Comparison of ENCODE assay signal across 9 cellular contexts in the genomic region with DNA sequence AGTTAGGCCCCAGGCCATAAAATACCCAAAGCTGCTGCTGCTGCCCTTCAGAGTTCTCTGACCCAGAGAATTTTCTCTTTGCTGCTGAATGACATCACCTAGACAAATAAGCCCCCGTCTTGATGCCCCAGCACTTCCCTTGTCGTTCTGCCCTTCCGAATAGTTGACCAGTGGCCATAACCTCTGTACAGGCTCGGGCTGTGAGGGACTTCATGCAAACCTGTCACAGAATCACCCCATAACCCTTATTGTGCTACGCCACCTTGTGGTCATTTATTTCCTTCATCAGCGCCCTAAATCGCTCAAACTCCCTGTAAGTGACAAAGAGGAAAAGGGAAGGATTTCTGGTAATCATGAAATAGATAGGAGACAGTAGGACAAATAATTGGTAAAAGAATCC. TPM values are rescaled to one million over a fixed set of nuclear protein-coding genes. Genes with fewer than 3 reads are reported as not detected.
DNase-seq lines count a peak whose midpoint lies in the region; ATAC-seq, FAIRE-seq and TF ChIP-seq lines count a peak whose summit lies in the region.
"Had no signal": no experiment of that assay in that cellular context is flagged by ENCODE, and none has a peak within 500 bp of the region (broad histone marks: within the 10 kb centered on the region; RNA-seq: fewer than 3 reads in every experiment).

No MANE protein-coding gene starts in this region.

- H3K4me3 Mint-ChIP-seq in activated CD4-positive, alpha-beta T cell treated with anti-CD3 and anti-CD28 coated beads for 36 hours = no peak overlapping the region
- no peak overlapping the region for H3K4me3 Mint-ChIP-seq in immature natural killer cell
- H3K4me3 Mint-ChIP-seq: central memory CD8-positive, alpha-beta T cell had no signal

- no peaks in the 10 kb centered on the region for H4K20me1 ChIP-seq in GM12878 (ENCODE audit: control insufficient read depth, insufficient read depth)

- H3K4me1 Mint-ChIP-seq in activated CD4-positive, alpha-beta T cell treated with anti-CD3 and anti-CD28 coated beads for 36 hours = peaks cover 14% of the 10 kb centered on the region
- H3K4me1 Mint-ChIP-seq in immature natural killer cell = peaks cover 8 to 19% of the 10 kb centered on the region in 2 donors

- H3K4me3 ChIP-seq in Peyer's patch (no peak overlapping the region), GM12878 (no peak overlapping the region)

- no peak overlapping the region for H3K27ac Mint-ChIP-seq in activated CD4-positive, alpha-beta T cell treated with anti-CD3 and anti-CD28 coated beads for 36 hours
- H3K27ac Mint-ChIP-seq in immature natural killer cell = no peak overlapping the region

- no TSS peak for BruUV-seq in GM12878 (replicated peaks; lab: Mats Ljungman, UMichigan)

- H3K36me3 ChIP-seq in Peyer's patch = no peaks in the 10 kb centered on the region
- no peaks in the 10 kb centered on the region for H3K36me3 ChIP-seq in GM12878 (ENCODE audit: control insufficient read depth in 2 of 2, insufficient read depth in 2 of 2, low read length in 1 of 2)

- H3K9me3 ChIP-seq in Peyer's patch (no peaks in the 10 kb centered on the region), GM12878 (replicated peaks; ENCODE audit: control insufficient read depth, insufficient read depth, low read length) (no peaks in the 10 kb centered on the region)

- no peak for TF ChIP-seq POLR2A in Peyer's patch (IDR thresholded peaks at IDR 0.05)
- no peak for TF ChIP-seq POLR2A in GM12878 (IDR thresholded peaks at IDR 0.05; ENCODE audit: low read depth, low read length)

- no peak for TF ChIP-seq EP300 in GM12878 (IDR thresholded peaks at IDR 0.05; ENCODE audit: borderline replicate concordance in 1 of 2, control insufficient read depth in 1 of 2, low read depth in 2 of 2, low read length in 2 of 2)

- H3K27me3 Mint-ChIP-seq in activated CD4-positive, alpha-beta T cell treated with anti-CD3 and anti-CD28 coated beads for 36 hours = no peaks in the 10 kb centered on the region
- H3K27me3 Mint-ChIP-seq in immature natural killer cell (ENCODE audit: low read depth in 3 of 3) = peaks cover 1 to 7% (median 6%) of the 10 kb centered on the region in 3 donors
- H3K27me3 Mint-ChIP-seq: central memory CD8-positive, alpha-beta T cell had no signal

- H3K79me2 ChIP-seq in GM12878 (ENCODE audit: control insufficient read depth, insufficient read depth, low read length) = no peaks in the 10 kb centered on the region

- H3K36me3 Mint-ChIP-seq in activated CD4-positive, alpha-beta T cell treated with anti-CD3 and anti-CD28 coated beads for 36 hours (ENCODE audit: low read depth) = no peaks in the 10 kb centered on the region
- H3K36me3 Mint-ChIP-seq in immature natural killer cell = no peaks in the 10 kb centered on the region

- ATAC-seq in activated CD4-positive, alpha-beta T cell treated with anti-CD3 and anti-CD28 coated beads for 36 hours = no peak
- ATAC-seq in GM12878 = peak; percentile 85
- no peak for ATAC-seq in HG03521 (IDR thresholded peaks at IDR 0.05; ENCODE audit: unreplicated experiment)

- SMC1A ChIA-PET in GM12878 (lab: Charles Lee; ENCODE audit: uncharacterized antibody, unreplicated experiment) = interaction anchor here (1.8 kb wide), 1 partner anchor 190 kb away, joined by 5 read pairs; no protein-coding TSS in a partner anchor

- peak; percentile 73 for TF ChIP-seq RAD21 in GM12878 (IDR thresholded peaks at IDR 0.05; ENCODE audit: insufficient read depth, low read depth, low read length)

- intact Hi-C loops in activated CD4-positive, alpha-beta T cell treated with anti-CD3 and anti-CD28 coated beads for 36 hours (cut with DNase I, micrococcal nuclease) = loop anchor here (2.0 to 10.0 kb wide), 4 partner anchors 35 to 831 kb away; a partner anchor contains a TSS
- intact Hi-C loops in GM12878 (cut with micrococcal nuclease; ENCODE audit: unreplicated experiment) = loop anchor here (5.0 kb wide), 3 partner anchors 368 to 528 kb away; a partner anchor contains a TSS

- CTCF ChIA-PET in activated CD4-positive, alpha-beta T cell treated with anti-CD3 and anti-CD28 coated beads for 36 hours (lab: Charles Lee) = interaction anchor here (0.5 to 2.4 kb wide), 6 partner anchors 57 to 555 kb away, joined by 3 to 15 read pairs (median 3); a partner anchor contains a TSS
- CTCF ChIA-PET in GM12878 (lab: Yijun Ruan, JAX) = interaction anchor here (0.7 to 6.0 kb wide), 5 partner anchors 66 to 1802 kb away, joined by 3 to 65 read pairs (median 11); a partner anchor contains a TSS

- RAD21 ChIA-PET in GM12878 (lab: Charles Lee; ENCODE audit: unreplicated experiment) = interaction anchor here (0.7 kb wide), 2 partner anchors 171 to 1898 kb away, joined by 3 to 4 read pairs; no protein-coding TSS in a partner anchor

- H3K9me3 Mint-ChIP-seq in activated CD4-positive, alpha-beta T cell treated with anti-CD3 and anti-CD28 coated beads for 36 hours (ENCODE audit: low read depth) = no peaks in the 10 kb centered on the region
- no peaks in the 10 kb centered on the region for H3K9me3 Mint-ChIP-seq in immature natural killer cell
- H3K9me3 Mint-ChIP-seq: central memory CD8-positive, alpha-beta T cell had no signal

- POLR2A ChIA-PET in activated CD4-positive, alpha-beta T cell treated with anti-CD3 and anti-CD28 coated beads for 36 hours (lab: Charles Lee) = no interaction called here
- POLR2A ChIA-PET in GM12878 (lab: Charles Lee) = no interaction called here

- peak overlapping the region; percentile 65 for H2AFZ ChIP-seq in GM12878 (ENCODE audit: control insufficient read depth, low read depth, low read length)

- in situ Hi-C loops in GM12878 (cut with MboI) = loop anchor here (5.0 to 10.0 kb wide), 3 partner anchors 193 to 838 kb away; a partner anchor contains a TSS

- H3K4me2 ChIP-seq in GM12878 (ENCODE audit: control insufficient read depth, insufficient read depth) = no peak overlapping the region

- H3K9ac ChIP-seq in GM12878 (ENCODE audit: control insufficient read depth, insufficient read depth, low read length) = no peak overlapping the region

- no peaks in the 10 kb centered on the region for H3K4me1 ChIP-seq in Peyer's patch
- H3K4me1 ChIP-seq in GM12878 (ENCODE audit: control insufficient read depth, insufficient read depth, low read length) = no peaks in the 10 kb centered on the region

- DNase-seq in activated CD4-positive, alpha-beta T cell treated with anti-CD3 and anti-CD28 coated beads for 36 hours = peak; percentile 50
- no peak for DNase-seq in activated CD4-positive, alpha-beta T cell treated with anti-CD3 and anti-CD28 coated beads for 1 hour
- DNase-seq in Peyer's patch (peak in 2 of 3 donors; percentile 33 to 75), GM12878 (ENCODE audit: low read depth, low spot score) (peak; percentile 28), immature natural killer cell (peak; percentile 32 to 46 (median 42))
- DNase-seq in stimulated activated CD4-positive, alpha-beta T cell treated with anti-CD3 and anti-CD28 coated beads, Interleukin-12 subunit alpha, Interleukin-12 subunit beta, amount 100 ng/mL, for 4 hours = peak; percentile 16

- 0% methylated on average over 7 of the region's 7 CpGs for WGBS in GM12878 (ENCODE audit: insufficient coverage, insufficient replicate concordance, low lambda C conversion rate, missing lambda C conversion rate)

- TF ChIP-seq CTCF in LNCAP (IDR thresholded peaks at IDR 0.05) (peak; percentile 50; the same call in 1 of the 2 replicates), Peyer's patch (IDR thresholded peaks at IDR 0.05) (peak in 5 of 6 experiments; percentile 57 to 65 (median 58)), GM12878 (IDR thresholded peaks at IDR 0.05 in 2 of 3, conservative IDR thresholded peaks at IDR 0.05 in 1 of 3; ENCODE audit: control insufficient read depth in 2 of 3, extremely low read depth in 1 of 3, insufficient read depth in 1 of 3, low read depth in 3 of 3, low read length in 3 of 3) (peak; percentile 46 to 71 (median 59); a peak in 5 of 6 replicates)

- FAIRE-seq in GM12878 (lab: Jason Lieb, UNC) = peak; percentile 93

- no peak overlapping the region for H3K27ac ChIP-seq in Peyer's patch
- H3K27ac ChIP-seq in GM12878 (ENCODE audit: control insufficient read depth, insufficient read depth) = no peak overlapping the region

- no peaks in the 10 kb centered on the region for H3K27me3 ChIP-seq in Peyer's patch
- H3K27me3 ChIP-seq in GM12878 (replicated peaks in 1 of 2; ENCODE audit: control insufficient read depth in 2 of 2, insufficient read depth in 2 of 2, low read length in 1 of 2) = no peaks in the 10 kb centered on the region

RNA-seq across cellular contexts. Expression of a gene that starts 18.8 kb away (rescaled TPM):
- total RNA-seq in activated CD4-positive, alpha-beta T cell treated with anti-CD3 and anti-CD28 coated beads for 36 hours = not detected
- total RNA-seq in Peyer's patch (not detected), GM12878 (2014; rRNA removed) (0.23 TPM in 1 of 2 replicates, not detected in the other), GM12878 (2014; rRNA removed; fragmentation: Illumina TruSeq; extraction: Trizol) (0.27 TPM in 1 of 2 replicates, not detected in the other), GM12878 (2021) (not detected in 2 replicates)
- total RNA-seq in GM12878 (2013; cell fraction: nucleolus; rRNA removed) = not detected in 2 replicates
- not detected for polyA plus RNA-seq in GM12878 (2011; ENCODE audit: low read depth)
- polyA plus RNA-seq in GM12878 (2011; rRNA removed) (not detected in 2 replicates), GM12878 (2014; fragmentation: Illumina TruSeq; extraction: Trizol) (not detected in 2 replicates), GM12878 (2014; fragmentation: Nextera tagmentation; extraction: Ambion mirVana) (under 1 TPM; 0.18 to 0.97 TPM), GM12878 (2014; rRNA removed) (not detected in 2 replicates), GM12878 (2016; fragmentation: Nextera tagmentation; extraction: Ambion mirVana) (under 1 TPM; 0.24 to 0.42 TPM), immature natural killer cell (not detected)
- not detected in 2 replicates for polyA plus RNA-seq in GM12878 (2011; cell fraction: cytosol; rRNA removed)
- polyA plus RNA-seq in GM12878 (2011; cell fraction: nucleus; rRNA removed) = not detected in 2 replicates
- not detected in 2 replicates for polyA plus RNA-seq in GM12878 (2012)
- not detected in 2 replicates for polyA minus RNA-seq in GM12878 (2011; rRNA and poly(A)+ RNA removed)
- polyA minus RNA-seq in GM12878 (2011; cell fraction: cytosol; rRNA and poly(A)+ RNA removed) = not detected in 2 replicates
- not detected in 2 replicates for polyA minus RNA-seq in GM12878 (2011; cell fraction: nucleus; rRNA and poly(A)+ RNA removed)

RNA-seq across cellular contexts. Expression of a gene that starts 21.8 kb away (rescaled TPM):
- total RNA-seq in activated CD4-positive, alpha-beta T cell treated with anti-CD3 and anti-CD28 coated beads for 36 hours = 1 to 10 TPM; 8.0 to 9.3 TPM
- total RNA-seq in Peyer's patch (10 to 100 TPM in 1 of 4 donors, 1 to 10 TPM in 3; 2.5 to 10.7 (median 6.6) TPM), GM12878 (2014; rRNA removed) (3.0 and 3.2 TPM in 2 replicates), GM12878 (2014; rRNA removed; fragmentation: Illumina TruSeq; extraction: Trizol) (7.0 and 7.1 TPM in 2 replicates), GM12878 (2021) (4.7 and 4.8 TPM in 2 replicates)
- total RNA-seq in GM12878 (2013; cell fraction: nucleolus; rRNA removed) = 15.3 TPM in 2 replicates
- polyA plus RNA-seq in GM12878 (2011; ENCODE audit: low read depth) = 2.6 TPM
- polyA plus RNA-seq in GM12878 (2011; rRNA removed) (6.7 and 10.1 TPM in 2 replicates), GM12878 (2014; fragmentation: Illumina TruSeq; extraction: Trizol) (7.0 and 8.4 TPM in 2 replicates), GM12878 (2014; fragmentation: Nextera tagmentation; extraction: Ambion mirVana) (1 to 10 TPM in 1 of 2 experiments, under 1 TPM in 1; 0.85 to 2.3 TPM), GM12878 (2014; rRNA removed) (4.7 and 5.0 TPM in 2 replicates), GM12878 (2016; fragmentation: Nextera tagmentation; extraction: Ambion mirVana) (1 to 10 TPM; 5.9 to 6.0 TPM), immature natural killer cell (1 to 10 TPM in 2 of 3 donors, not detected in 1; 1.9 to 5.3 TPM)
- polyA plus RNA-seq in GM12878 (2011; cell fraction: cytosol; rRNA removed) = 2.2 and 2.7 TPM in 2 replicates
- 6.6 and 7.1 TPM in 2 replicates for polyA plus RNA-seq in GM12878 (2011; cell fraction: nucleus; rRNA removed)
- 4.4 and 4.9 TPM in 2 replicates for polyA plus RNA-seq in GM12878 (2012)
- 2.6 and 3.7 TPM in 2 replicates for polyA minus RNA-seq in GM12878 (2011; rRNA and poly(A)+ RNA removed)
- polyA minus RNA-seq in GM12878 (2011; cell fraction: cytosol; rRNA and poly(A)+ RNA removed) = 2.1 and 2.6 TPM in 2 replicates
- polyA minus RNA-seq in GM12878 (2011; cell fraction: nucleus; rRNA and poly(A)+ RNA removed) = 1.9 and 2.2 TPM in 2 replicates

RNA-seq across cellular contexts. Expression of a gene that starts 45.9 kb away (rescaled TPM):
- total RNA-seq in activated CD4-positive, alpha-beta T cell treated with anti-CD3 and anti-CD28 coated beads for 36 hours = 1 to 10 TPM; 1.7 to 1.8 TPM
- total RNA-seq in Peyer's patch (10 to 100 TPM in 1 of 4 donors, 1 to 10 TPM in 3; 2.3 to 20.6 (median 7.1) TPM), GM12878 (2014; rRNA removed) (0.96 and 2.1 TPM in 2 replicates), GM12878 (2014; rRNA removed; fragmentation: Illumina TruSeq; extraction: Trizol) (1.9 and 2.0 TPM in 2 replicates), GM12878 (2021) (1.2 and 1.8 TPM in 2 replicates)
- 12.3 and 12.6 TPM in 2 replicates for total RNA-seq in GM12878 (2013; cell fraction: nucleolus; rRNA removed)
- polyA plus RNA-seq in GM12878 (2011; ENCODE audit: low read depth) = 0.88 TPM
- polyA plus RNA-seq in GM12878 (2011; rRNA removed) (0.99 and 1.3 TPM in 2 replicates), GM12878 (2014; fragmentation: Illumina TruSeq; extraction: Trizol) (1.7 and 2.0 TPM in 2 replicates), GM12878 (2014; fragmentation: Nextera tagmentation; extraction: Ambion mirVana) (1 to 10 TPM; 1.0 to 1.5 TPM), GM12878 (2014; rRNA removed) (1.0 and 1.3 TPM in 2 replicates), GM12878 (2016; fragmentation: Nextera tagmentation; extraction: Ambion mirVana) (1 to 10 TPM; 1.1 TPM), immature natural killer cell (1 to 10 TPM; 1.1 to 2.2 (median 2.0) TPM)
- 0.50 and 0.69 TPM in 2 replicates for polyA plus RNA-seq in GM12878 (2011; cell fraction: cytosol; rRNA removed)
- 0.94 and 1.2 TPM in 2 replicates for polyA plus RNA-seq in GM12878 (2011; cell fraction: nucleus; rRNA removed)
- 1.7 and 1.9 TPM in 2 replicates for polyA plus RNA-seq in GM12878 (2012)
- polyA minus RNA-seq in GM12878 (2011; rRNA and poly(A)+ RNA removed) = 0.72 and 0.73 TPM in 2 replicates
- 0.31 TPM in 1 of 2 replicates, not detected in the other for polyA minus RNA-seq in GM12878 (2011; cell fraction: cytosol; rRNA and poly(A)+ RNA removed)
- 0.73 and 0.96 TPM in 2 replicates for polyA minus RNA-seq in GM12878 (2011; cell fraction: nucleus; rRNA and poly(A)+ RNA removed)
